Comparison of ENCODE assay signal across 9 cellular contexts in the genomic region with DNA sequence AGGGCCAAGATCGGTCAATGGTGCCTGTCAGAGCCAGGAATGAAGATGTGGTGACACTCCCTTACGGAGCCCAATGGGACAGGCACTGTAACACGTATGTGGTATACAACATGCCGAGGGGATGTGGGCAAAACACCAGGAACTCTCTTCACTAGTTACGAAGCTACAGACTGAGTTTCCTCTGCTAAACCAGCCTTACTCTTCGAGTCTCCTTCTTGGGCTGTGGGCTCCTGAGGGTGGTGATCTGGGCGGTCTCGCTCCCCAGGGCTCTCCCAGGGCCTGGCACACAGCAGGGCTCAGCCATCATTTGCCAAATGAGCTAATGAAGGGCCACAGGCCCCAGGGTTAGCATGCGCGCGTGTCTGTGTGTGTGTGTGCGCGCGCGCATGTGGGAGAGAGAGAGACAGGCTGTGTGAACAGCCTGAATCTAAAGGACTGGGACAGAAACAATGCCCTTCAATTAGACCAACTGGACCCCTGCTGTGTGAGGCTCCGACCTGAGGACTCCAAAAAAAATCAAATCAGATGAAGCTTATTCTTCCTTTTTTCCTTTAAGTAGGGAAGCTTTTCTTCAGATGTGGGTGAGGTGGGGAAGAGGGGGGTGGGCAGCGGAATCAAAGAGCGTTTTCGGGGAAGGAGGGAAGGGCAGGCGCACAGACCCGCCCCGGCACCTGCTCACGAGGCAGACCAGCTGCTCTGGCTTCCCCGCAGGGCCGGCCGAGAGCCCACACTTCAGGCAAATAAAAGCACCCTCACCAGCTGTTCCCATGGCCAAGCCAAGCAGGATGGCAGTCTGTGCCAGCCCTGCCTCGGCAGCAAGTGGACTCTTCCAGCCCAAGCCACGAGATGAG. TPM values are rescaled to one million over a fixed set of nuclear protein-coding genes. Genes with fewer than 3 reads are reported as not detected.
DNase-seq lines count a peak whose midpoint lies in the region; ATAC-seq, FAIRE-seq and TF ChIP-seq lines count a peak whose summit lies in the region.
"Had no signal": no experiment of that assay in that cellular context is flagged by ENCODE, and none has a peak within 500 bp of the region (broad histone marks: within the 10 kb centered on the region; RNA-seq: fewer than 3 reads in every experiment).

No MANE protein-coding gene starts in this region.

- intact Hi-C loops in left ventricle myocardium superior (cut with micrococcal nuclease): no loop called here

- H3K4me3 Mint-ChIP-seq in T-helper 2 cell treated with Interferon-gamma antibody and Interleukin-4, amounts not matched to agents 5 μg/mL and 100 μg/mL, for 36 hours: peak overlapping the region; percentile 78

- TF ChIP-seq CTCF in coronary artery (IDR thresholded peaks at IDR 0.05): no peak

- H3K4me1 Mint-ChIP-seq in T-helper 2 cell treated with Interferon-gamma antibody and Interleukin-4, amounts not matched to agents 5 μg/mL and 100 μg/mL, for 36 hours (ENCODE audit: low read depth): peaks cover 86% of the 10 kb centered on the region

- no peaks in the 10 kb centered on the region for H3K9me3 Mint-ChIP-seq in T-helper 2 cell treated with Interferon-gamma antibody and Interleukin-4, amounts not matched to agents 5 μg/mL and 100 μg/mL, for 36 hours

- no peak for ATAC-seq in left ventricle myocardium superior

- H3K27me3 Mint-ChIP-seq in T-helper 2 cell treated with Interferon-gamma antibody and Interleukin-4, amounts not matched to agents 5 μg/mL and 100 μg/mL, for 36 hours (ENCODE audit: low read depth): no peaks in the 10 kb centered on the region

- FAIRE-seq in H54 (lab: Jason Lieb, UNC): no peak

- H3K4me3 ChIP-seq in coronary artery: no peak overlapping the region

- DNase-seq in DMS153 (lab: John Stamatoyannopoulos, UW) (peak; percentile 80), NCI-H1694 (lab: John Stamatoyannopoulos, UW) (peak; percentile 86), myocyte (ENCODE audit: low read depth) (peak; percentile 97), islet precursor cell (no peak), left ventricle myocardium superior (no peak), coronary artery (ENCODE audit: low spot score) (no peak), H54 (ENCODE audit: insufficient read length, low spot score) (no peak)
- DNase-seq in T-helper 2 cell treated with Interferon-gamma antibody and Interleukin-4, amounts not matched to agents 5 μg/mL and 100 μg/mL, for 36 hours (ENCODE audit: low spot score): no peak
- DNase-seq: OCI-M1 had no signal

- peaks cover 45% of the 10 kb centered on the region for H3K36me3 Mint-ChIP-seq in T-helper 2 cell treated with Interferon-gamma antibody and Interleukin-4, amounts not matched to agents 5 μg/mL and 100 μg/mL, for 36 hours (ENCODE audit: low read depth)

- no peak for TF ChIP-seq POLR2A in H54 (IDR thresholded peaks at IDR 0.05; ENCODE audit: low read depth, low read length)

- peak overlapping the region; percentile 86 for H3K27ac Mint-ChIP-seq in T-helper 2 cell treated with Interferon-gamma antibody and Interleukin-4, amounts not matched to agents 5 μg/mL and 100 μg/mL, for 36 hours

- no peak overlapping the region for H3K27ac ChIP-seq in coronary artery

RNA-seq across cellular contexts. Expression of gene CCDC88C, which starts 42.5 kb away (rescaled TPM):
- total RNA-seq in myocyte (7.2 and 11.5 TPM in 2 replicates), left ventricle myocardium superior (3.2 TPM)
- polyA plus RNA-seq in myocyte (2012): 1.0 TPM

Comparison
In these comparisons a context has a peak if more than half of its experiments do, and no peak if none do; other contexts are left out.
1. DNase-seq: peak in DMS153 (single experiment), NCI-H1694 (single experiment) and myocyte (single experiment); none in T-helper 2 cell treated with Interferon-gamma antibody and Interleukin-4, amounts not matched to agents 5 μg/mL and 100 μg/mL, for 36 hours (single experiment), islet precursor cell (single experiment), left ventricle myocardium superior (single experiment), coronary artery (single experiment) and H54 (single experiment).